ENCODE assay signal across 8 cellular contexts in genomic region chr1:208652300-208653160, GRCh38.
A peak's percentile ranks its signal among the peaks of the same experiment; 100 is the strongest.
DNase-seq lines count a peak whose midpoint lies in the region; ATAC-seq and TF ChIP-seq lines count a peak whose summit lies in the region.

No MANE protein-coding gene starts in this region.

- no peaks in the 10 kb centered on the region for H3K9me3 ChIP-seq in ovary

- H3K27ac Mint-ChIP-seq in Calu3 (ENCODE audit: unreplicated experiment) = no peak overlapping the region

- H3K4me3 Mint-ChIP-seq in Calu3 (ENCODE audit: low read depth, unreplicated experiment) = no peak overlapping the region

- no peaks in the 10 kb centered on the region for H3K36me3 ChIP-seq in ovary

- TF ChIP-seq EP300 in ovary (IDR thresholded peaks at IDR 0.05) = no peak

- no peaks in the 10 kb centered on the region for H3K27me3 ChIP-seq in ovary

- peak; percentile 46 for DNase-seq in Calu3
- DNase-seq in HK-2 (ENCODE audit: unreplicated experiment) = peak; percentile 54
- peak; percentile 30 to 64 for DNase-seq in NCI-H526 (lab: John Stamatoyannopoulos, UW)
- peak; percentile 23 to 35 for DNase-seq in activated T-cell treated with anti-CD3 and anti-CD28 coated beads, Interleukin-2, amount 50 U/mL, for 48 hours
- peak; percentile 50 for DNase-seq in glomerular endothelial cell (ENCODE audit: extremely low read depth, low read depth, low spot score)
- peak in 3 of 5 donors; percentile 17 to 29 (median 28) for DNase-seq in ovary

- TF ChIP-seq POLR2A in ovary (IDR thresholded peaks at IDR 0.05) = no peak

- no peak overlapping the region for H3K4me3 ChIP-seq in ovary

- intact Hi-C loops in Calu3 (cut with micrococcal nuclease; ENCODE audit: unreplicated experiment) = loop anchor here (1.0 to 10.0 kb wide), 7 partner anchors 352 to 914 kb away; no protein-coding TSS in a partner anchor
- intact Hi-C loops in ovary (cut with DNase I) = no loop called here

- H3K4me1 Mint-ChIP-seq in Calu3 (ENCODE audit: low read depth, unreplicated experiment) = no peaks in the 10 kb centered on the region

- peaks cover 51% of the 10 kb centered on the region for H3K27me3 Mint-ChIP-seq in Calu3 (ENCODE audit: unreplicated experiment)

- H3K27ac ChIP-seq in ovary = no peak overlapping the region

- BruUV-seq in Calu3 (replicated peaks; lab: Mats Ljungman, UMichigan) = no TSS peak

- peak; percentile 84 for ATAC-seq in GM19463 (IDR thresholded peaks at IDR 0.05; ENCODE audit: unreplicated experiment)
- no peak for ATAC-seq in GM18520 (IDR thresholded peaks at IDR 0.05; ENCODE audit: unreplicated experiment)

- 12 to 16% (median 14%) methylated on average over 8 of the region's 8 CpGs for WGBS in ovary, 3 donors

- CTCF ChIA-PET in Calu3 (lab: Charles Lee) = interaction anchor here (0.6 to 1.4 kb wide), 8 partner anchors 9 to 913 kb away, joined by 3 to 11 read pairs (median 4); no protein-coding TSS in a partner anchor

- no peaks in the 10 kb centered on the region for H3K4me1 ChIP-seq in ovary (ENCODE audit: insufficient read depth)

- no peaks in the 10 kb centered on the region for H3K9me3 Mint-ChIP-seq in Calu3 (ENCODE audit: low read depth, unreplicated experiment)

- TF ChIP-seq CTCF in Calu3 (IDR thresholded peaks at IDR 0.05; ENCODE audit: unreplicated experiment) = peak; percentile 69
- peak; percentile 32 to 54 (median 35) for TF ChIP-seq CTCF in ovary (IDR thresholded peaks at IDR 0.05)

- H3K36me3 Mint-ChIP-seq in Calu3 (ENCODE audit: insufficient read depth, unreplicated experiment) = no peaks in the 10 kb centered on the region
